Comparison of ENCODE assay signal across 13 cellular contexts in the genomic region with DNA sequence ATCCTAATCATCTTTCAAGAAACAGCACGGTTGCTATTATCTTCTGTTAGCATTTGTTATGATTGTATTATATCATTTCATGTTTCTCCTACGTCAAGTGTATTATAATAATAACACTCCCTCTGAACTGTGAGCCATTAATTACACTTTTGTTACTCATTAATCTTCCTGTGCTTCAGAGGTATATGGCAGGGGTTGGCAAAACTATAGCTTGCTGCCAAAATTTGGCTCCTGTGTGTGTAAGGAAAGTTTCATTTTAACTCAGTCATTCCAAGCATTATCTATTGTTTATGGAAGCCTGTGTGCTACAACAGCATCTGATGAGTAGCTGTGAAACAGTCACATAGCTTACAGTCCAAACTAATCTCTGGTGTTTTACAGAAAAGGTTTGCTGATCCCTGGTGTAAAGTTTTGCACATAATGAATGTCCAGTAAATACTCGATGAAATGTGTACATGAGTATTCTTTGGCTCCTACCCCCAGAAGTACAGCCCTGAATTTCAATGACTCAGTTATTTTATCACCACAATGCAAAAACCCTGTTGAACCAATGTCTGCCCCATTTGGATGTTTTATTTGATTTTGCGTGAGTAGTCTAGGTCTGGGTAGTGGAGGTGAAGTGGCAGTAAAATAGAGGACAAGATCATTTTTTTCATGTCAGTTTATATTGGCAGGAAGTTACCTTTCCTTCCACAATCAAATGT.
DNase-seq lines count a peak whose midpoint lies in the region; ATAC-seq, FAIRE-seq and TF ChIP-seq lines count a peak whose summit lies in the region.
"Had no signal": no experiment of that assay in that cellular context is flagged by ENCODE, and none has a peak within 500 bp of the region (broad histone marks: within the 10 kb centered on the region; RNA-seq: fewer than 3 reads in every experiment).

No MANE protein-coding gene starts in this region.

- peak; percentile 12 for DNase-seq in SK-MEL-5 (ENCODE audit: low read depth, low spot score)
- peak; percentile 1 for DNase-seq in iris pigment epithelial cell (ENCODE audit: low read depth)
- peak; percentile 36 for DNase-seq in skeletal muscle cell (ENCODE audit: low read depth)
- DNase-seq in NCI-H345 (lab: John Stamatoyannopoulos, UW), result no peak
- DNase-seq in SKM-1 (lab: John Stamatoyannopoulos, UW; ENCODE audit: unreplicated experiment), result no peak
- DNase-seq in GM12892 (ENCODE audit: insufficient read length), result no peak
- DNase-seq: Caco-2; NCI-H1092; NCI-H1694; NK-92 treated with Interleukin-12 subunit alpha and Interleukin-12 subunit beta, amount 100 ng/mL, for 24 hours; SHP77 treated with DMSO at 0.1 percent for 48 hours had no signal

- TF ChIP-seq POLR2A in GM12892 (IDR thresholded peaks at IDR 0.05; ENCODE audit: low read depth, low read length), result no peak

- in situ Hi-C loops in SK-MEL-5 (cut with HindIII; ENCODE audit: low pct_unique_long_range_greater_than_20kb, low sequenced_read_pairs), result no loop called here

- peak; percentile 53 for ATAC-seq in GM18511 (IDR thresholded peaks at IDR 0.05; ENCODE audit: unreplicated experiment)
- ATAC-seq: HCT116 had no signal

- no peak overlapping the region for H3K4me3 ChIP-seq in skeletal muscle cell (ENCODE audit: low read depth, low read length)

- no peak for FAIRE-seq in GM12892 (lab: Jason Lieb, UNC)

Comparison
In these comparisons a context has a peak if more than half of its experiments do, and no peak if none do; other contexts are left out.
1. DNase-seq: peak in SK-MEL-5 (single experiment), iris pigment epithelial cell (single experiment) and skeletal muscle cell (single experiment); none in NCI-H345 (single experiment), SKM-1 (single experiment) and GM12892 (single experiment).